In the genomic region with DNA sequence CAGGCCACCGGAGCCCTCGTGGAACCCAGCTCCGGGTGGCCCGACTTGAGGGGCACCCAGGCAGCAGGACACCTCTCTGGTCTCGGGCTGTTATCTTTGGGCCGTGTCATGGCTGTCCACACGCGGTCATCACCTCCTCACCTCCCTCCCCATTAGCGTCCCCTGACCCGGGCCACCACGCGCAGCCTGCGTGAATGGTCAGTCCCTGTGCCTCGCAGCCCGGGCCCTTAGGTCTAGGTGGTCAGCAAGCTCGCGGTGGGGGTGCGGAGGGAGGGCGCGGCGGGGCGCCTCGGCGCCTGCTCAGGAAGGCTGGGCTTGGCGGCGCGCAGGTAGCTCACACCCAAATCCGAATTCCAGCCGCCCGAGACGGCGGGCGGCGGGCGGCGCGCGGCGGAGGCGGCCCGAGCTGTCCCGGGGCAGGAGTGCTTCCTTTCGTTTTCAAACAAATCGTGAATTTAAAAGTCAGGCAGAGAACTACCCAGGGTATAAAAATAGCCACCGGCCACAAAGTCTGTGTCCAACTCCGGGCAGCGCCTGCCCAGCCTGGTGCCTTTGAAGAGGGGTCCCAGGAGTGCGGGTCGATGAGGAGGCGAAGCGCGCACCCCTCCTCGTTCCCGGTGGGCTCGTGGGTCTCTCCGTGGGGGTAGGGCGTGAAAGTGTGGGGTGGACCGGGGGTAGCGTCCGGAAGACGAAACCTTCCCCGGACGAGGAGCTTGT, we compare ENCODE assay signal across 8 cellular contexts. TPM values are rescaled to one million over a fixed set of nuclear protein-coding genes. Genes with fewer than 3 reads are reported as not detected.
DNase-seq lines count a peak whose midpoint lies in the region; ATAC-seq and TF ChIP-seq lines count a peak whose summit lies in the region.

No MANE protein-coding gene starts in this region.

- H3K36me3 ChIP-seq in PC-3 (ENCODE audit: low read depth, low read length) = no peaks in the 10 kb centered on the region

- TSS peak; percentile 73 for BruUV-seq in PC-3 (replicated peaks; lab: Mats Ljungman, UMichigan)

- H3K27me3 ChIP-seq in PC-3 (ENCODE audit: low read length) = no peaks in the 10 kb centered on the region
- H3K27me3 ChIP-seq in layer of hippocampus (ENCODE audit: control insufficient read depth, insufficient read depth, low read length) = no peaks in the 10 kb centered on the region

- H3K27me3 Mint-ChIP-seq in stimulated activated naive CD8-positive, alpha-beta T cell treated with anti-CD3 and anti-CD28 coated beads, Interleukin-15, Interleukin-2, amounts not matched to agents 100 ng/mL and 50 ng/mL, for 24 hours = peaks cover 15% of the 10 kb centered on the region

- H3K4me3 ChIP-seq in PC-3 (ENCODE audit: low read length) (peak overlapping the region; percentile 81), cardiac fibroblast (replicated peaks in 1 of 2; ENCODE audit: low read depth in 2 of 2, low read length in 2 of 2) (peak overlapping the region; percentile 70 to 72)

- H3K9me2 ChIP-seq in PC-3 (replicated peaks; ENCODE audit: low read length) = no peaks in the 10 kb centered on the region

- H3K79me2 ChIP-seq in PC-3 (ENCODE audit: low read length) = peaks cover 34% of the 10 kb centered on the region

- H3K4me1 ChIP-seq in PC-3 (ENCODE audit: insufficient read depth, low read length) = peaks cover 14% of the 10 kb centered on the region; the same call in 1 of the 2 replicates

- H3K36me3 Mint-ChIP-seq in stimulated activated naive CD8-positive, alpha-beta T cell treated with anti-CD3 and anti-CD28 coated beads, Interleukin-15, Interleukin-2, amounts not matched to agents 100 ng/mL and 50 ng/mL, for 24 hours (ENCODE audit: low read depth) = no peaks in the 10 kb centered on the region

- H3K27ac ChIP-seq in PC-3 (ENCODE audit: low read length) (peak overlapping the region; percentile 20; the same call in 1 of the 2 replicates), layer of hippocampus (ENCODE audit: low read depth, low read length) (peak overlapping the region; percentile 97)

- peak; percentile 65 for DNase-seq in ELR (ENCODE audit: low read depth)
- peak; percentile 48 for DNase-seq in PC-3
- DNase-seq in cardiac fibroblast (ENCODE audit: low read depth in 2 of 2) = peak; percentile 50 to 56
- DNase-seq in SHP77 treated with DMSO at 0.1 percent for 48 hours (lab: John Stamatoyannopoulos, UW) = no peak

- TF ChIP-seq CTCF in PC-3 (conservative IDR thresholded peaks at IDR 0.05; ENCODE audit: low read depth, low read length) = no peak
- TF ChIP-seq CTCF in cardiac fibroblast (IDR thresholded peaks at IDR 0.05; ENCODE audit: low read depth, low read length) = no peak

- no peaks in the 10 kb centered on the region for H3F3A ChIP-seq in PC-3 (ENCODE audit: low read length, unreplicated experiment)

- H3K9me3 Mint-ChIP-seq in stimulated activated naive CD8-positive, alpha-beta T cell treated with anti-CD3 and anti-CD28 coated beads, Interleukin-15, Interleukin-2, amounts not matched to agents 100 ng/mL and 50 ng/mL, for 24 hours = no peaks in the 10 kb centered on the region

- no peak overlapping the region for H3K27ac Mint-ChIP-seq in stimulated activated naive CD8-positive, alpha-beta T cell treated with anti-CD3 and anti-CD28 coated beads, Interleukin-15, Interleukin-2, amounts not matched to agents 100 ng/mL and 50 ng/mL, for 24 hours

- H3K9me3 ChIP-seq in PC-3 (ENCODE audit: low read length) = no peaks in the 10 kb centered on the region

- H3K9ac ChIP-seq in PC-3 (ENCODE audit: low read length) = peak overlapping the region; percentile 72

- H3K4me1 Mint-ChIP-seq in stimulated activated naive CD8-positive, alpha-beta T cell treated with anti-CD3 and anti-CD28 coated beads, Interleukin-15, Interleukin-2, amounts not matched to agents 100 ng/mL and 50 ng/mL, for 24 hours (ENCODE audit: low read depth) = peaks cover 7% of the 10 kb centered on the region

- H2AFZ ChIP-seq in PC-3 (ENCODE audit: low read length) = peak overlapping the region; percentile 81

- POLR2A ChIA-PET in PC-3 (lab: Charles Lee; ENCODE audit: unreplicated experiment) = interaction anchor here (0.6 to 0.7 kb wide), 4 partner anchors 36 to 117 kb away, joined by 5 to 10 read pairs (median 6); no protein-coding TSS in a partner anchor

- peaks cover 6% of the 10 kb centered on the region; the same call in 1 of the 2 replicates for H4K20me1 ChIP-seq in PC-3 (ENCODE audit: low read length)

- H3K4me2 ChIP-seq in PC-3 (ENCODE audit: low read length) = peak overlapping the region; percentile 98

- CTCF ChIA-PET in PC-3 (lab: Charles Lee) = no interaction called here

- ATAC-seq in PC-3 (peak; percentile 33), HG03135 (IDR thresholded peaks at IDR 0.05; ENCODE audit: unreplicated experiment) (no peak), GM19395 (IDR thresholded peaks at IDR 0.05; ENCODE audit: unreplicated experiment) (no peak)

- peak overlapping the region; percentile 65 for H3K4me3 Mint-ChIP-seq in stimulated activated naive CD8-positive, alpha-beta T cell treated with anti-CD3 and anti-CD28 coated beads, Interleukin-15, Interleukin-2, amounts not matched to agents 100 ng/mL and 50 ng/mL, for 24 hours

- intact Hi-C loops in PC-3 (cut with micrococcal nuclease) = loop anchor here (10.0 kb wide), 1 partner anchor 90 kb away; no protein-coding TSS in a partner anchor

RNA-seq across cellular contexts. Expression of gene RXRA, which starts 1.0 kb away (rescaled TPM):
- 17.5 and 23.3 TPM in 2 replicates for total RNA-seq in PC-3 (2014; rRNA removed)
